Comparison of ENCODE assay signal across 31 cellular contexts in genomic region chr14:104638190-104638589, GRCh38. TPM values are rescaled to one million over a fixed set of nuclear protein-coding genes. Genes with fewer than 3 reads are reported as not detected.
"Had no signal": no experiment of that assay in that cellular context is flagged by ENCODE, and none has a peak within 500 bp of the region (broad histone marks: within the 10 kb centered on the region; RNA-seq: fewer than 3 reads in every experiment).

No MANE protein-coding gene starts in this region.

- H3K4me3 Mint-ChIP-seq: activated CD4-positive, alpha-beta memory T cell treated with anti-CD3 and anti-CD28 coated beads for 36 hours; activated CD4-positive, alpha-beta T cell treated with anti-CD3 and anti-CD28 coated beads, Interleukin-2, amount 10 ng/mL, durations not matched to agents 24 days and 14 days; activated naive CD4-positive, alpha-beta T cell treated with anti-CD3 and anti-CD28 coated beads, Interleukin-2, amount 10 ng/mL, durations not matched to agents 7 days and 5 days; activated naive CD8-positive, alpha-beta T cell treated with anti-CD3 and anti-CD28 coated beads, Interleukin-2, amount 10 ng/mL, durations not matched to agents 7 days and 5 days; activated T-cell treated with anti-CD3 and anti-CD28 coated beads, Interleukin-2, amount 50 U/mL, for 24 hours; nephron progenitor cell; stimulated activated memory B cell treated with anti-CD40 and anti-IgM and Interleukin-4, amounts not matched to agents 10 μg/mL and 1 μg/mL and 100 μg/mL, for 72 hours; stimulated activated naive CD8-positive, alpha-beta T cell treated with anti-CD3 and anti-CD28 coated beads, Interleukin-15, amount 100 ng/mL, for 72 hours; T-helper 1 cell treated with Interleukin-12 subunit alpha and Interleukin-12 subunit beta and Interleukin-4 antibody, amounts not matched to agents 30 μg/mL and 1 μg/mL, for 36 hours had no signal

- H3K4me1 Mint-ChIP-seq: activated CD4-positive, alpha-beta T cell treated with anti-CD3 and anti-CD28 coated beads, Interleukin-2, amount 10 ng/mL, durations not matched to agents 24 days and 14 days had no signal

- H3K4me1 ChIP-seq: ascending aorta, gastrocnemius medialis, upper lobe of right lung had no signal

- H3K9me3 Mint-ChIP-seq: activated CD4-positive, alpha-beta memory T cell treated with anti-CD3 and anti-CD28 coated beads for 36 hours; activated CD4-positive, alpha-beta T cell treated with anti-CD3 and anti-CD28 coated beads, Interleukin-2, amount 10 ng/mL, durations not matched to agents 24 days and 14 days; activated naive CD4-positive, alpha-beta T cell treated with anti-CD3 and anti-CD28 coated beads, Interleukin-2, amount 10 ng/mL, durations not matched to agents 7 days and 5 days; activated naive CD8-positive, alpha-beta T cell treated with anti-CD3 and anti-CD28 coated beads, Interleukin-2, amount 10 ng/mL, durations not matched to agents 7 days and 5 days; activated T-cell treated with anti-CD3 and anti-CD28 coated beads, Interleukin-2, amount 50 U/mL, for 24 hours; nephron progenitor cell; stimulated activated memory B cell treated with anti-CD40 and anti-IgM and Interleukin-4, amounts not matched to agents 10 μg/mL and 1 μg/mL and 100 μg/mL, for 72 hours; stimulated activated naive CD8-positive, alpha-beta T cell treated with anti-CD3 and anti-CD28 coated beads, Interleukin-15, amount 100 ng/mL, for 72 hours; T-helper 1 cell treated with Interleukin-12 subunit alpha and Interleukin-12 subunit beta and Interleukin-4 antibody, amounts not matched to agents 30 μg/mL and 1 μg/mL, for 36 hours had no signal

- H3K36me3 Mint-ChIP-seq: activated CD4-positive, alpha-beta memory T cell treated with anti-CD3 and anti-CD28 coated beads for 36 hours; activated naive CD4-positive, alpha-beta T cell treated with anti-CD3 and anti-CD28 coated beads, Interleukin-2, amount 10 ng/mL, durations not matched to agents 7 days and 5 days; activated naive CD8-positive, alpha-beta T cell treated with anti-CD3 and anti-CD28 coated beads, Interleukin-2, amount 10 ng/mL, durations not matched to agents 7 days and 5 days; stimulated activated memory B cell treated with anti-CD40 and anti-IgM and Interleukin-4, amounts not matched to agents 10 μg/mL and 1 μg/mL and 100 μg/mL, for 72 hours had no signal

- H3K4me3 ChIP-seq: ascending aorta, coronary artery, dorsolateral prefrontal cortex, gastrocnemius medialis, left ventricle myocardium inferior, upper lobe of right lung had no signal

- H3K27ac Mint-ChIP-seq: activated CD4-positive, alpha-beta memory T cell treated with anti-CD3 and anti-CD28 coated beads for 36 hours; activated CD4-positive, alpha-beta T cell treated with anti-CD3 and anti-CD28 coated beads, Interleukin-2, amount 10 ng/mL, durations not matched to agents 24 days and 14 days; activated naive CD4-positive, alpha-beta T cell treated with anti-CD3 and anti-CD28 coated beads, Interleukin-2, amount 10 ng/mL, durations not matched to agents 7 days and 5 days; activated naive CD8-positive, alpha-beta T cell treated with anti-CD3 and anti-CD28 coated beads, Interleukin-2, amount 10 ng/mL, durations not matched to agents 7 days and 5 days; activated T-cell treated with anti-CD3 and anti-CD28 coated beads, Interleukin-2, amount 50 U/mL, for 24 hours; nephron progenitor cell; stimulated activated memory B cell treated with anti-CD40 and anti-IgM and Interleukin-4, amounts not matched to agents 10 μg/mL and 1 μg/mL and 100 μg/mL, for 72 hours; stimulated activated naive CD8-positive, alpha-beta T cell treated with anti-CD3 and anti-CD28 coated beads, Interleukin-15, amount 100 ng/mL, for 72 hours; T-helper 1 cell treated with Interleukin-12 subunit alpha and Interleukin-12 subunit beta and Interleukin-4 antibody, amounts not matched to agents 30 μg/mL and 1 μg/mL, for 36 hours had no signal

- H3K36me3 ChIP-seq: ascending aorta, brain microvascular endothelial cell, gastrocnemius medialis, left ventricle myocardium inferior, upper lobe of right lung had no signal

- ATAC-seq: gastrocnemius medialis; sciatic nerve; stimulated activated memory B cell treated with anti-CD40 and anti-IgM and Interleukin-4, amounts not matched to agents 10 μg/mL and 1 μg/mL and 100 μg/mL, for 72 hours; stimulated activated naive CD8-positive, alpha-beta T cell treated with anti-CD3 and anti-CD28 coated beads, Interleukin-15, amount 100 ng/mL, for 72 hours; upper lobe of right lung had no signal

- DNase-seq: activated CD4-positive, alpha-beta memory T cell treated with anti-CD3 and anti-CD28 coated beads for 36 hours; activated CD4-positive, alpha-beta T cell treated with anti-CD3 and anti-CD28 coated beads, Interleukin-2, amount 10 ng/mL, durations not matched to agents 24 days and 14 days; activated CD4-positive, CD25-positive, alpha-beta regulatory T cell treated with anti-CD3 and anti-CD28 coated beads, Interleukin-2, amount 50 U/mL, for 72 hours; activated CD8-positive, alpha-beta memory T cell treated with anti-CD3 and anti-CD28 coated beads, Interleukin-2, amount 50 U/mL, for 48 hours; activated gamma-delta T cell; activated naive CD4-positive, alpha-beta T cell treated with anti-CD3 and anti-CD28 coated beads, Interleukin-2, amount 10 ng/mL, durations not matched to agents 7 days and 5 days; activated naive CD8-positive, alpha-beta T cell treated with anti-CD3 and anti-CD28 coated beads, Interleukin-2, amount 10 ng/mL, durations not matched to agents 7 days and 5 days; activated T-cell treated with anti-CD3 and anti-CD28 coated beads, Interleukin-2, amount 50 U/mL, for 24 hours; brain microvascular endothelial cell; dorsolateral prefrontal cortex; effector memory CD4-positive, alpha-beta T cell; erythroblast; gastrocnemius medialis; glutamatergic neuron; islet precursor cell; left ventricle myocardium inferior; nephron progenitor cell; nucleus accumbens; small intestine; stimulated activated CD4-positive, alpha-beta T cell treated with anti-CD3 and anti-CD28 coated beads, Interleukin-4, amount 100 ng/mL, for 24 hours; stimulated activated naive CD8-positive, alpha-beta T cell treated with anti-CD3 and anti-CD28 coated beads, Interleukin-15, amount 100 ng/mL, for 72 hours; substantia nigra; T1000; upper lobe of right lung had no signal

- H3K27me3 ChIP-seq: ascending aorta, brain microvascular endothelial cell had no signal

- H3K27ac ChIP-seq: ascending aorta, brain microvascular endothelial cell, coronary artery, dorsolateral prefrontal cortex, gastrocnemius medialis, left ventricle myocardium inferior, upper lobe of right lung had no signal

- H3K9me3 ChIP-seq: ascending aorta, gastrocnemius medialis, left ventricle myocardium inferior, upper lobe of right lung had no signal

RNA-seq across cellular contexts. Expression of gene TMEM179, which starts 33.6 kb away (rescaled TPM):
- total RNA-seq: activated CD4-positive, alpha-beta memory T cell treated with anti-CD3 and anti-CD28 coated beads for 36 hours; activated CD8-positive, alpha-beta memory T cell treated with anti-CD3 and anti-CD28 coated beads for 36 hours; activated naive CD8-positive, alpha-beta T cell treated with anti-CD3 and anti-CD28 coated beads, Interleukin-2, amount 10 ng/mL, durations not matched to agents 7 days and 5 days; ascending aorta; gastrocnemius medialis; lung microvascular endothelial cell; upper lobe of right lung had no signal

RNA-seq across cellular contexts. Expression of gene C14orf180, which starts 58.6 kb away (rescaled TPM):
- total RNA-seq: activated CD4-positive, alpha-beta memory T cell treated with anti-CD3 and anti-CD28 coated beads for 36 hours; activated CD4-positive, alpha-beta T cell treated with anti-CD3 and anti-CD28 coated beads, Interleukin-2, amount 10 ng/mL, durations not matched to agents 24 days and 14 days; activated CD8-positive, alpha-beta memory T cell treated with anti-CD3 and anti-CD28 coated beads for 36 hours; activated naive CD8-positive, alpha-beta T cell treated with anti-CD3 and anti-CD28 coated beads, Interleukin-2, amount 10 ng/mL, durations not matched to agents 7 days and 5 days; lung microvascular endothelial cell had no signal
